14 cellular contexts compared by ENCODE assay signal in genomic region chr17:4519361-4519788, GRCh38. TPM values are rescaled to one million over a fixed set of nuclear protein-coding genes. Genes with fewer than 3 reads are reported as not detected.
DNase-seq lines count a peak whose midpoint lies in the region; ATAC-seq and TF ChIP-seq lines count a peak whose summit lies in the region.
"Had no signal": no experiment of that assay in that cellular context is flagged by ENCODE, and none has a peak within 500 bp of the region (broad histone marks: within the 10 kb centered on the region; RNA-seq: fewer than 3 reads in every experiment).

No MANE protein-coding gene starts in this region.

- DNase-seq in endodermal cell = peak; percentile 82
- peak; percentile 86 for DNase-seq in lower lobe of right lung
- DNase-seq in activated CD4-positive, alpha-beta T cell treated with anti-CD3 and anti-CD28 coated beads for 48 hours = no peak
- DNase-seq in SW 1271 (lab: John Stamatoyannopoulos, UW) = no peak
- DNase-seq in T-helper 2 cell treated with Interferon-gamma antibody and Interleukin-4, amounts not matched to agents 5 μg/mL and 100 μg/mL, for 36 hours (ENCODE audit: low spot score) = no peak
- DNase-seq: activated CD4-positive, CD25-positive, alpha-beta regulatory T cell; activated T-cell treated with anti-CD3 and anti-CD28 coated beads, Interleukin-2, amount 50 U/mL, for 72 hours; NCI-H1436 treated with DMSO at 0.1 percent for 48 hours; NCI-H774; SK-N-SH had no signal

- no peak overlapping the region for H3K4me3 ChIP-seq in OCI-LY3 (ENCODE audit: low read length)
- no peak overlapping the region for H3K4me3 ChIP-seq in endodermal cell (ENCODE audit: low read length)
- H3K4me3 ChIP-seq in lower lobe of right lung = no peak overlapping the region

- H3K27me3 Mint-ChIP-seq in endodermal cell (ENCODE audit: insufficient read depth) = peaks cover 15% of the 10 kb centered on the region
- H3K27me3 Mint-ChIP-seq in stimulated activated memory B cell treated with anti-CD40 and anti-IgM and Interleukin-4, amounts not matched to agents 10 μg/mL and 1 μg/mL and 100 μg/mL, for 72 hours = no peaks in the 10 kb centered on the region
- H3K27me3 Mint-ChIP-seq in T-helper 2 cell treated with Interferon-gamma antibody and Interleukin-4, amounts not matched to agents 5 μg/mL and 100 μg/mL, for 36 hours (ENCODE audit: low read depth) = no peaks in the 10 kb centered on the region

- H3K27ac ChIP-seq in OCI-LY3 (ENCODE audit: low read length) (no peak overlapping the region), endodermal cell (ENCODE audit: low read depth, low read length) (peak overlapping the region; percentile 6), lower lobe of right lung (peak overlapping the region; percentile 90)

- no peaks in the 10 kb centered on the region for H4K20me1 ChIP-seq in OCI-LY3 (ENCODE audit: insufficient read depth, low read length)

- H3K36me3 Mint-ChIP-seq in endodermal cell (ENCODE audit: low read depth) = no peaks in the 10 kb centered on the region
- H3K36me3 Mint-ChIP-seq in stimulated activated memory B cell treated with anti-CD40 and anti-IgM and Interleukin-4, amounts not matched to agents 10 μg/mL and 1 μg/mL and 100 μg/mL, for 72 hours = no peaks in the 10 kb centered on the region
- no peaks in the 10 kb centered on the region for H3K36me3 Mint-ChIP-seq in T-helper 2 cell treated with Interferon-gamma antibody and Interleukin-4, amounts not matched to agents 5 μg/mL and 100 μg/mL, for 36 hours (ENCODE audit: low read depth)

- peaks cover 7% of the 10 kb centered on the region for H3K4me1 Mint-ChIP-seq in endodermal cell
- H3K4me1 Mint-ChIP-seq in stimulated activated memory B cell treated with anti-CD40 and anti-IgM and Interleukin-4, amounts not matched to agents 10 μg/mL and 1 μg/mL and 100 μg/mL, for 72 hours = peaks cover 35% of the 10 kb centered on the region
- H3K4me1 Mint-ChIP-seq in T-helper 2 cell treated with Interferon-gamma antibody and Interleukin-4, amounts not matched to agents 5 μg/mL and 100 μg/mL, for 36 hours (ENCODE audit: low read depth) = no peaks in the 10 kb centered on the region

- no peak overlapping the region for H3K4me2 ChIP-seq in OCI-LY3 (ENCODE audit: low read length)
- H3K4me2 ChIP-seq: SK-N-SH had no signal

- H3K9me3 ChIP-seq in OCI-LY3 (ENCODE audit: insufficient read depth, low read length) (no peaks in the 10 kb centered on the region), endodermal cell (ENCODE audit: control insufficient read depth, low read length) (no peaks in the 10 kb centered on the region), lower lobe of right lung (no peaks in the 10 kb centered on the region)
- H3K9me3 ChIP-seq: SK-N-SH had no signal

- no peaks in the 10 kb centered on the region for H3K9me3 Mint-ChIP-seq in endodermal cell
- no peaks in the 10 kb centered on the region for H3K9me3 Mint-ChIP-seq in stimulated activated memory B cell treated with anti-CD40 and anti-IgM and Interleukin-4, amounts not matched to agents 10 μg/mL and 1 μg/mL and 100 μg/mL, for 72 hours
- H3K9me3 Mint-ChIP-seq in T-helper 2 cell treated with Interferon-gamma antibody and Interleukin-4, amounts not matched to agents 5 μg/mL and 100 μg/mL, for 36 hours = no peaks in the 10 kb centered on the region
- H3K9me3 Mint-ChIP-seq: activated T-cell treated with anti-CD3 and anti-CD28 coated beads, Interleukin-2, amount 50 U/mL, for 72 hours had no signal

- H3K27ac Mint-ChIP-seq in endodermal cell = no peak overlapping the region
- peak overlapping the region; percentile 2 for H3K27ac Mint-ChIP-seq in stimulated activated memory B cell treated with anti-CD40 and anti-IgM and Interleukin-4, amounts not matched to agents 10 μg/mL and 1 μg/mL and 100 μg/mL, for 72 hours
- H3K27ac Mint-ChIP-seq in T-helper 2 cell treated with Interferon-gamma antibody and Interleukin-4, amounts not matched to agents 5 μg/mL and 100 μg/mL, for 36 hours = no peak overlapping the region
- H3K27ac Mint-ChIP-seq: activated T-cell treated with anti-CD3 and anti-CD28 coated beads, Interleukin-2, amount 50 U/mL, for 72 hours had no signal

- WGBS in endodermal cell (ENCODE audit: insufficient coverage in 1 of 2, insufficient read length in 1 of 2), 2 experiments = 62 to 80% methylated on average over 6 to 14 of the region's 14 CpGs

- H3K79me2 ChIP-seq in OCI-LY3 (ENCODE audit: low read length) = no peaks in the 10 kb centered on the region

- intact Hi-C loops in lower lobe of right lung (cut with DNase I) = no loop called here

- TF ChIP-seq CTCF in OCI-LY3 (IDR thresholded peaks at IDR 0.05; ENCODE audit: low read depth, low read length) (no peak), endodermal cell (conservative IDR thresholded peaks at IDR 0.05) (no peak), lower lobe of right lung (IDR thresholded peaks at IDR 0.05) (no peak)

- ATAC-seq in lower lobe of right lung = peak; percentile 61 to 75
- ATAC-seq in stimulated activated memory B cell treated with anti-CD40 and anti-IgM and Interleukin-4, amounts not matched to agents 10 μg/mL and 1 μg/mL and 100 μg/mL, for 72 hours = no peak
- ATAC-seq in HG03521 (IDR thresholded peaks at IDR 0.05; ENCODE audit: unreplicated experiment) = no peak
- ATAC-seq: activated T-cell treated with anti-CD3 and anti-CD28 coated beads, Interleukin-2, amount 50 U/mL, for 72 hours had no signal

- no peak overlapping the region for H2AFZ ChIP-seq in OCI-LY3 (ENCODE audit: low read depth, low read length)

- H3K36me3 ChIP-seq in OCI-LY3 (replicated peaks; ENCODE audit: low read depth, low read length) (no peaks in the 10 kb centered on the region), endodermal cell (ENCODE audit: control insufficient read depth, insufficient read depth, low read length) (no peaks in the 10 kb centered on the region), lower lobe of right lung (no peaks in the 10 kb centered on the region)

- no peak overlapping the region for H3K4me3 Mint-ChIP-seq in endodermal cell
- H3K4me3 Mint-ChIP-seq in stimulated activated memory B cell treated with anti-CD40 and anti-IgM and Interleukin-4, amounts not matched to agents 10 μg/mL and 1 μg/mL and 100 μg/mL, for 72 hours = no peak overlapping the region
- no peak overlapping the region for H3K4me3 Mint-ChIP-seq in T-helper 2 cell treated with Interferon-gamma antibody and Interleukin-4, amounts not matched to agents 5 μg/mL and 100 μg/mL, for 36 hours
- H3K4me3 Mint-ChIP-seq: activated T-cell treated with anti-CD3 and anti-CD28 coated beads, Interleukin-2, amount 50 U/mL, for 72 hours had no signal

- H3K27me3 ChIP-seq in OCI-LY3 (ENCODE audit: low read depth, low read length) (no peaks in the 10 kb centered on the region), endodermal cell (ENCODE audit: control insufficient read depth, insufficient read depth, low read length, poor library complexity, severe bottlenecking) (no peaks in the 10 kb centered on the region), lower lobe of right lung (ENCODE audit: low read depth) (no peaks in the 10 kb centered on the region)

- H3K9ac ChIP-seq in OCI-LY3 (ENCODE audit: low read length) (peak overlapping the region; percentile 48; the same call in 1 of the 2 replicates), endodermal cell (ENCODE audit: extremely low read depth, low read length, poor library complexity, severe bottlenecking) (no peak overlapping the region)
- H3K9ac ChIP-seq: SK-N-SH had no signal

- H3K4me1 ChIP-seq in OCI-LY3 (ENCODE audit: low read length) = peaks cover 22% of the 10 kb centered on the region
- H3K4me1 ChIP-seq in endodermal cell (ENCODE audit: control insufficient read depth, insufficient read depth, low read length) = no peaks in the 10 kb centered on the region
- peaks cover 69% of the 10 kb centered on the region for H3K4me1 ChIP-seq in lower lobe of right lung

RNA-seq across cellular contexts. Expression of gene SPNS2, which starts 20.7 kb away (rescaled TPM):
- total RNA-seq in endodermal cell (under 1 TPM in 1 of 2 donors, not detected in 1; 0.09 TPM), lower lobe of right lung (42.0 TPM)
- polyA plus RNA-seq in endodermal cell (2013, experiment 1 of 2) = 3.3 TPM
- polyA plus RNA-seq in endodermal cell (2013, experiment 2 of 2) = 2.2 TPM

RNA-seq across cellular contexts. Expression of gene MYBBP1A, which starts 35.8 kb away (rescaled TPM):
- 10 to 100 TPM; 55.6 to 70.9 TPM for total RNA-seq in endodermal cell
- 31.3 TPM for polyA plus RNA-seq in endodermal cell (2013, experiment 1 of 2)
- 24.9 TPM for polyA plus RNA-seq in endodermal cell (2013, experiment 2 of 2)
- 38.8 TPM for total RNA-seq in lower lobe of right lung

RNA-seq across cellular contexts. Expression of gene GGT6, which starts 41.0 kb away (rescaled TPM):
- total RNA-seq in endodermal cell = not detected
- not detected for polyA plus RNA-seq in endodermal cell (2013, experiment 1 of 2)
- not detected for polyA plus RNA-seq in endodermal cell (2013, experiment 2 of 2)
- total RNA-seq in lower lobe of right lung = 3.7 TPM
- total RNA-seq: activated T-cell treated with anti-CD3 and anti-CD28 coated beads, Interleukin-2, amount 50 U/mL, for 72 hours had no signal
- polyA plus RNA-seq: neural cell, SK-N-SH had no signal

Comparison
In these comparisons a context has a peak if more than half of its experiments do, and no peak if none do; other contexts are left out.
1. DNase-seq: peak in endodermal cell (single experiment) and lower lobe of right lung (single experiment); none in activated CD4-positive, alpha-beta T cell treated with anti-CD3 and anti-CD28 coated beads for 48 hours (single experiment), SW 1271 (0 of 2) and T-helper 2 cell treated with Interferon-gamma antibody and Interleukin-4, amounts not matched to agents 5 μg/mL and 100 μg/mL, for 36 hours (single experiment).
2. ATAC-seq: peak in lower lobe of right lung (2 of 2); none in stimulated activated memory B cell treated with anti-CD40 and anti-IgM and Interleukin-4, amounts not matched to agents 10 μg/mL and 1 μg/mL and 100 μg/mL, for 72 hours (single experiment) and HG03521 (single experiment).
3. RNA of gene SPNS2, which starts 20.7 kb away (total RNA-seq): 42.0 TPM in lower lobe of right lung (single experiment); 0.09 TPM in endodermal cell; every median in the first group is over 10 times any median in the second.